ENCODE assay signal across 1 cellular context in genomic region chr14:93034671-93034994, GRCh38.
TF ChIP-seq lines count a peak whose summit lies in the region.

No MANE protein-coding gene starts in this region.

TF ChIP-seq in GM23338, 12 proteins besides CTCF, POLR2A, EP300 and RAD21 (continued from another document):
- TF ChIP-seq REST (IDR thresholded peaks at IDR 0.05; ENCODE audit: unreplicated experiment) (no peak), ZNF462 (CRISPR knock-in tag; IDR thresholded peaks at IDR 0.05) (no peak), ZNF331 (CRISPR knock-in tag; IDR thresholded peaks at IDR 0.05; ENCODE audit: low read depth) (no peak), EZH2phosphoT487 (IDR thresholded peaks at IDR 0.05; ENCODE audit: unreplicated experiment) (no peak), ETS1 (IDR thresholded peaks at IDR 0.05) (no peak), STAT1 (IDR thresholded peaks at IDR 0.05; ENCODE audit: unreplicated experiment) (no peak), EZH2 (IDR thresholded peaks at IDR 0.05; ENCODE audit: low read depth, unreplicated experiment) (no peak)
